34 cellular contexts compared by ENCODE assay signal in the genomic region with DNA sequence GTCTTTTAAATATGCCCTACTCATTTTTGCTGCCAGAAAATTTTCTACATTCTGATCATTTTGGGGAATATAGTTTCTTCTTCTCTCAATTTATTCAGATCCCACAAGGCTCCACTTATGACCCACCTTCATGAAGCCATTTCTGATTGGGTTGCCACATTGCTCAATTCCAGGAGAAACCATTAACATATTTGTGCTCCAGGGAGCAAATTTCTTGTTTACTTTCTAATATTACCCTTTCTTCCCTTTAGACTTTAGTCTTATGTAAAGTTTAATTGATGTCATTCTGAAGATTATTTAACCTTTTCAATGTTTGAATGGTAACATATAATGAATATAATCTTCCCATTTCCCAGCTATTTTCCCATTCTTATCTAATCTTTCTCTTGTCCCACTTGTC.
"Had no signal": no experiment of that assay in that cellular context is flagged by ENCODE, and none has a peak within 500 bp of the region (broad histone marks: within the 10 kb centered on the region; RNA-seq: fewer than 3 reads in every experiment).

No MANE protein-coding gene starts in this region.

- H3K9me3 ChIP-seq: MG63 had no signal

- DNase-seq: Karpas-422, Kasumi-1, MG63, MM.1S, MV-4-11, NCI-H1048, NCI-H1092, NCI-H1092 treated with DMSO at 0.1 percent for 48 hours, NCI-H1105, NCI-H1105 treated with DMSO at 0.1 percent for 48 hours, NCI-H1417, NCI-H1417 treated with DMSO at 0.1 percent for 48 hours, NCI-H1436, NCI-H1436 treated with DMSO at 0.1 percent for 48 hours, NCI-H1694, NCI-H1694 treated with DMSO at 0.1 percent for 48 hours, NCI-H187, NCI-H187 treated with DMSO at 0.1 percent for 48 hours, NCI-H1930, NCI-H2029, NCI-H2029 treated with DMSO at 0.1 percent for 48 hours, NCI-H2081, NCI-H2081 treated with DMSO at 0.1 percent for 48 hours, NCI-H2107, NCI-H2171, NCI-H2171 treated with DMSO at 0.1 percent for 48 hours, NCI-H2227 treated with DMSO at 0.1 percent for 48 hours, NCI-H226, NCI-H345, NCI-H446, NCI-H446 treated with DMSO at 0.1 percent for 48 hours, NCI-H510A, NCI-H510A treated with DMSO at 0.1 percent for 48 hours, NCI-H524 had no signal

- H3K4me3 ChIP-seq: MG63 had no signal

- H3K36me3 ChIP-seq: MG63 had no signal
